In genomic region chr16:31427441-31428276, GRCh38 we compare ENCODE assay signal across 8 cellular contexts. TPM values are rescaled to one million over a fixed set of nuclear protein-coding genes. Genes with fewer than 3 reads are reported as not detected.
DNase-seq lines count a peak whose midpoint lies in the region; ATAC-seq and TF ChIP-seq lines count a peak whose summit lies in the region.

No MANE protein-coding gene starts in this region.

- no peak overlapping the region for H3K27ac Mint-ChIP-seq in CD4-positive, alpha-beta T cell
- H3K27ac Mint-ChIP-seq in osteocyte (ENCODE audit: unreplicated experiment): no peak overlapping the region

- peaks cover 4% of the 10 kb centered on the region for H3K27me3 Mint-ChIP-seq in CD4-positive, alpha-beta T cell
- H3K27me3 Mint-ChIP-seq in osteocyte (ENCODE audit: unreplicated experiment): peaks cover 10% of the 10 kb centered on the region

- peak; percentile 26 to 73 (median 52) for DNase-seq in CD4-positive, alpha-beta T cell
- DNase-seq in caudate nucleus (lab: John Stamatoyannopoulos, UW) (peak in 43 of 61 donors; percentile 16 to 75 (median 48)), right lobe of liver (peak; percentile 66 to 75 (median 72)), NCI-H1105 (lab: John Stamatoyannopoulos, UW) (no peak), MV-4-11 (lab: John Stamatoyannopoulos, UW) (no peak), osteocyte (ENCODE audit: extremely low spot score, unreplicated experiment) (no peak)
- peak; percentile 45 to 71 (median 46) for DNase-seq in stimulated activated CD4-positive, alpha-beta T cell treated with anti-CD3 and anti-CD28 coated beads, TNF-alpha, amount 100 ng/mL, for 4 hours (ENCODE audit: low read depth in 3 of 3)

- POLR2A ChIA-PET in CD4-positive, alpha-beta T cell (lab: Charles Lee): no interaction called here

- H3K36me3 Mint-ChIP-seq in CD4-positive, alpha-beta T cell (ENCODE audit: low read depth): no peaks in the 10 kb centered on the region
- H3K36me3 Mint-ChIP-seq in osteocyte (ENCODE audit: unreplicated experiment): no peaks in the 10 kb centered on the region

- no peaks in the 10 kb centered on the region for H3K9me3 Mint-ChIP-seq in CD4-positive, alpha-beta T cell
- H3K9me3 Mint-ChIP-seq in osteocyte (ENCODE audit: unreplicated experiment): no peaks in the 10 kb centered on the region

- H3K4me1 ChIP-seq in right lobe of liver: peaks cover 0 to 4% (median 2%) of the 10 kb centered on the region in 4 donors

- no peaks in the 10 kb centered on the region for H3K36me3 ChIP-seq in right lobe of liver

- no peak for TF ChIP-seq POLR2A in right lobe of liver (IDR thresholded peaks at IDR 0.05)

- TF ChIP-seq CTCF in CD4-positive, alpha-beta T cell (IDR thresholded peaks at IDR 0.05): no peak
- TF ChIP-seq CTCF in right lobe of liver (IDR thresholded peaks at IDR 0.05): no peak
- no peak for TF ChIP-seq CTCF in osteocyte (IDR thresholded peaks at IDR 0.05)

- 74% methylated on average over 14 of the region's 83 CpGs for WGBS in right lobe of liver (ENCODE audit: insufficient coverage, low coverage, low lambda C conversion rate, missing lambda C conversion rate)

- no peaks in the 10 kb centered on the region for H3K4me1 Mint-ChIP-seq in CD4-positive, alpha-beta T cell (ENCODE audit: low read depth)
- no peaks in the 10 kb centered on the region for H3K4me1 Mint-ChIP-seq in osteocyte (ENCODE audit: unreplicated experiment)

- no peaks in the 10 kb centered on the region for H3K9me3 ChIP-seq in CD4-positive, alpha-beta T cell (ENCODE audit: control insufficient read depth, low read length)
- no peaks in the 10 kb centered on the region for H3K9me3 ChIP-seq in right lobe of liver

- H3K27me3 ChIP-seq in CD4-positive, alpha-beta T cell (ENCODE audit: control insufficient read depth, insufficient read depth, low read length): no peaks in the 10 kb centered on the region
- H3K27me3 ChIP-seq in right lobe of liver: no peaks in the 10 kb centered on the region

- CTCF ChIA-PET in CD4-positive, alpha-beta T cell (lab: Charles Lee): no interaction called here

- H3K4me3 ChIP-seq in right lobe of liver: peak overlapping the region; percentile 34 to 68 (median 50)

- intact Hi-C loops in CD4-positive, alpha-beta T cell (cut with DNase I, micrococcal nuclease): no loop called here
- intact Hi-C loops in right lobe of liver (cut with DNase I): no loop called here

- H3K4me3 Mint-ChIP-seq in CD4-positive, alpha-beta T cell: no peak overlapping the region
- no peak overlapping the region for H3K4me3 Mint-ChIP-seq in osteocyte (ENCODE audit: unreplicated experiment)

- peak; percentile 75 for ATAC-seq in CD4-positive, alpha-beta T cell (ENCODE audit: poor library complexity)
- peak; percentile 35 to 41 for ATAC-seq in activated CD4-positive, CD25-positive, alpha-beta regulatory T cell treated with anti-CD3 and anti-CD28 coated beads, Interleukin-2, amount 50 U/mL, for 24 hours
- ATAC-seq in right lobe of liver: peak; percentile 66 to 79 (median 78)

- H3K27ac ChIP-seq in CD4-positive, alpha-beta T cell (ENCODE audit: low read depth, low read length): no peak overlapping the region
- H3K27ac ChIP-seq in caudate nucleus (ENCODE audit: low read depth, low read length) (peak overlapping the region; percentile 52), right lobe of liver (peak overlapping the region in 2 of 3 donors; percentile 31 to 49)

RNA-seq across cellular contexts. Expression of gene COX6A2, which starts 0.5 kb away (rescaled TPM):
- not detected for total RNA-seq in CD4-positive, alpha-beta T cell
- 1 to 10 TPM in 4 of 6 experiments, not detected in 2; 4.1 to 6.0 (median 4.6) TPM for total RNA-seq in right lobe of liver
- total RNA-seq in osteocyte: not detected in 2 replicates

RNA-seq across cellular contexts. Expression of gene ZNF843, which starts 14.9 kb away (rescaled TPM):
- under 1 TPM in 1 of 2 experiments, not detected in 1; 0.16 TPM for total RNA-seq in CD4-positive, alpha-beta T cell
- under 1 TPM; 0.19 to 0.68 (median 0.36) TPM for total RNA-seq in right lobe of liver
- total RNA-seq in osteocyte: 2.9 and 3.2 TPM in 2 replicates

RNA-seq across cellular contexts. Expression of gene ARMC5, which starts 31.6 kb away (rescaled TPM):
- 10 to 100 TPM in 1 of 2 experiments, 1 to 10 TPM in 1; 8.5 to 10.8 TPM for total RNA-seq in CD4-positive, alpha-beta T cell
- total RNA-seq in right lobe of liver: 10 to 100 TPM in 3 of 6 experiments, 1 to 10 TPM in 3; 3.9 to 20.9 (median 11.0) TPM
- 12.3 and 12.8 TPM in 2 replicates for total RNA-seq in osteocyte

RNA-seq across cellular contexts. Expression of gene ITGAD, which starts 34.5 kb away (rescaled TPM):
- total RNA-seq in CD4-positive, alpha-beta T cell: not detected
- total RNA-seq in right lobe of liver: 1 to 10 TPM in 1 of 6 experiments, under 1 TPM in 3, not detected in 2; 0.13 to 2.0 (median 0.69) TPM
- total RNA-seq in osteocyte: not detected in 2 replicates

RNA-seq across cellular contexts. Expression of gene TGFB1I1, which starts 44.3 kb away (rescaled TPM):
- total RNA-seq in CD4-positive, alpha-beta T cell: under 1 TPM; 0.36 to 0.42 TPM
- total RNA-seq in right lobe of liver (1 to 10 TPM; 1.9 to 7.9 (median 6.7) TPM), osteocyte (112 and 120 TPM in 2 replicates)

Comparison
In these comparisons a context has a peak if more than half of its experiments do, and no peak if none do; other contexts are left out.
1. DNase-seq: peak in CD4-positive, alpha-beta T cell (10 of 10), caudate nucleus (43 of 61), right lobe of liver (3 of 3) and stimulated activated CD4-positive, alpha-beta T cell treated with anti-CD3 and anti-CD28 coated beads, TNF-alpha, amount 100 ng/mL, for 4 hours (3 of 3); none in NCI-H1105 (single experiment), MV-4-11 (single experiment) and osteocyte (single experiment).
2. Peak in every context shown above with its lines, with median percentiles within 50 percentile points of each other: ATAC-seq.